8 cellular contexts compared by ENCODE assay signal in genomic region chr12:88141425-88141773, GRCh38. TPM values are rescaled to one million over a fixed set of nuclear protein-coding genes. Genes with fewer than 3 reads are reported as not detected.
DNase-seq lines count a peak whose midpoint lies in the region; ATAC-seq and TF ChIP-seq lines count a peak whose summit lies in the region.

No MANE protein-coding gene starts in this region.

- in situ Hi-C loops in astrocyte of the spinal cord (cut with HindIII; ENCODE audit: low sequenced_read_pairs), result no loop called here

- H3K4me3 ChIP-seq in heart right ventricle (peak overlapping the region; percentile 39 to 91 (median 74)), astrocyte of the spinal cord (ENCODE audit: low read depth, low read length) (peak overlapping the region; percentile 91), vagina (peak overlapping the region; percentile 75 to 88)

- DNase-seq in heart right ventricle (no peak), left ventricle myocardium superior (no peak), astrocyte of the spinal cord (ENCODE audit: low read depth, low spot score) (no peak), medulla oblongata (ENCODE audit: extremely low spot score) (peak; percentile 11), vagina (ENCODE audit: extremely low spot score in 2 of 2) (no peak), NCI-H748 (lab: John Stamatoyannopoulos, UW; ENCODE audit: unreplicated experiment) (no peak), epidermal melanocyte (ENCODE audit: insufficient read length, low spot score) (no peak), iPS-NIHi7 (ENCODE audit: extremely low spot score) (no peak)

- intact Hi-C loops in heart right ventricle (cut with DNase I) (loop anchor here in 3 of 10 donors (10.0 kb wide), 2 partner anchors 443 to 853 kb away; partner anchors contain the start of gene KITLG (in 1 of the 3)), left ventricle myocardium superior (cut with micrococcal nuclease) (no loop called here), vagina (cut with DNase I) (no loop called here)

- TF ChIP-seq POLR2A in vagina (IDR thresholded peaks at IDR 0.05), result no peak

- no peak for TF ChIP-seq CTCF in heart right ventricle (IDR thresholded peaks at IDR 0.05)
- no peak for TF ChIP-seq CTCF in astrocyte of the spinal cord (IDR thresholded peaks at IDR 0.05; ENCODE audit: low read depth, low read length)
- no peak for TF ChIP-seq CTCF in vagina (IDR thresholded peaks at IDR 0.05)

- no peaks in the 10 kb centered on the region for H3K9me3 ChIP-seq in heart right ventricle
- H3K9me3 ChIP-seq in vagina, result no peaks in the 10 kb centered on the region

- H3K36me3 ChIP-seq in heart right ventricle (peaks cover 0 to 35% (median 0%) of the 10 kb centered on the region in 9 donors), vagina (no peaks in the 10 kb centered on the region)

- H3K27me3 ChIP-seq in heart right ventricle (no peaks in the 10 kb centered on the region), vagina (no peaks in the 10 kb centered on the region)

- 6% methylated on average over 13 of the region's 13 CpGs for WGBS in heart right ventricle, 2 donors

- ATAC-seq in heart right ventricle (peak in 1 of 8 donors; percentile 0), left ventricle myocardium superior (no peak)

- H3K4me1 ChIP-seq in heart right ventricle (peaks cover 0 to 28% (median 20%) of the 10 kb centered on the region in 9 donors), vagina (peaks cover 35% of the 10 kb centered on the region)

- H3K27ac ChIP-seq in heart right ventricle (peak overlapping the region in 9 of 10 donors; percentile 46 to 86 (median 78)), vagina (peak overlapping the region; percentile 82)

RNA-seq across cellular contexts. Expression of gene CEP290, which starts 0.5 kb away (rescaled TPM):
- total RNA-seq in heart right ventricle, result 10 to 100 TPM in 2 of 10 donors, 1 to 10 TPM in 8; 6.0 to 10.9 (median 7.9) TPM
- 1 to 10 TPM; 2.6 to 5.8 TPM for polyA plus RNA-seq in heart right ventricle
- total RNA-seq in left ventricle myocardium superior, result 8.5 TPM
- 16.2 TPM for total RNA-seq in vagina

RNA-seq across cellular contexts. Expression of gene TMTC3, which starts 0.7 kb away (rescaled TPM):
- total RNA-seq in heart right ventricle (10 to 100 TPM in 3 of 10 donors, 1 to 10 TPM in 7; 6.5 to 11.9 (median 9.0) TPM), left ventricle myocardium superior (8.6 TPM), vagina (14.2 TPM)
- 1 to 10 TPM; 2.7 TPM for polyA plus RNA-seq in heart right ventricle
